8 cellular contexts compared by ENCODE assay signal in genomic region chr10:114632869-114633715, GRCh38. TPM values are rescaled to one million over a fixed set of nuclear protein-coding genes. Genes with fewer than 3 reads are reported as not detected.
DNase-seq lines count a peak whose midpoint lies in the region; ATAC-seq and TF ChIP-seq lines count a peak whose summit lies in the region.

No MANE protein-coding gene starts in this region.

- no peaks in the 10 kb centered on the region for H3K36me3 Mint-ChIP-seq in natural killer cell
- H3K36me3 Mint-ChIP-seq in T-helper 17 cell (ENCODE audit: low read depth), result peaks cover 9% of the 10 kb centered on the region

- H3K4me1 Mint-ChIP-seq in natural killer cell (peaks cover 17 to 19% of the 10 kb centered on the region in 2 donors), T-helper 17 cell (peaks cover 29% of the 10 kb centered on the region)

- TF ChIP-seq CTCF in epithelial cell of proximal tubule (conservative IDR thresholded peaks at IDR 0.05; ENCODE audit: low read depth, low read length) (no peak), natural killer cell (IDR thresholded peaks at IDR 0.05) (no peak)

- H3K4me3 ChIP-seq in epithelial cell of proximal tubule (ENCODE audit: low read depth, low read length), result peak overlapping the region; percentile 84

- H3K27me3 Mint-ChIP-seq in natural killer cell (ENCODE audit: low read depth in 2 of 2) (peaks cover 40 to 67% of the 10 kb centered on the region in 2 donors), T-helper 17 cell (peaks cover 69% of the 10 kb centered on the region)

- intact Hi-C loops in natural killer cell (cut with micrococcal nuclease), result no loop called here

- H3K27ac Mint-ChIP-seq in natural killer cell, result no peak overlapping the region
- no peak overlapping the region for H3K27ac Mint-ChIP-seq in T-helper 17 cell

- H3K4me3 Mint-ChIP-seq in natural killer cell (peak overlapping the region; percentile 88), T-helper 17 cell (no peak overlapping the region)

- no peaks in the 10 kb centered on the region for H3K9me3 Mint-ChIP-seq in natural killer cell

- H3K9me3 ChIP-seq in T-helper 17 cell (ENCODE audit: control insufficient read depth, low read length, poor library complexity, severe bottlenecking), result no peaks in the 10 kb centered on the region

- DNase-seq in NCI-H1694 treated with DMSO at 0.1 percent for 48 hours (lab: John Stamatoyannopoulos, UW), result peak; percentile 22
- no peak for DNase-seq in NCI-H1694 (lab: John Stamatoyannopoulos, UW)
- peak; percentile 3 for DNase-seq in NCI-H524 treated with DMSO at 0.1 percent for 48 hours (lab: John Stamatoyannopoulos, UW)
- peak; percentile 96 for DNase-seq in epithelial cell of proximal tubule (ENCODE audit: low read depth)
- no peak for DNase-seq in natural killer cell
- DNase-seq in NK-92 treated with Interleukin-12 subunit alpha and Interleukin-12 subunit beta, amount 100 ng/mL, for 24 hours (lab: John Stamatoyannopoulos, UW), result no peak
- no peak for DNase-seq in T-helper 17 cell

- ATAC-seq in natural killer cell, result no peak
- ATAC-seq in HG03039 (IDR thresholded peaks at IDR 0.05; ENCODE audit: unreplicated experiment), result no peak
- ATAC-seq in T-helper 17 cell, result no peak

RNA-seq across cellular contexts. Expression of gene ABLIM1, which starts 25.0 kb away (rescaled TPM):
- total RNA-seq in epithelial cell of proximal tubule, result 12.4 and 30.2 TPM in 2 replicates
- 100 to 1,000 TPM in 1 of 3 donors, 10 to 100 TPM in 2; 71.9 to 118 (median 73.5) TPM for total RNA-seq in natural killer cell
- total RNA-seq in T-helper 17 cell, result 100 to 1,000 TPM; 141 to 184 TPM

Comparison
In these comparisons a context has a peak if more than half of its experiments do, and no peak if none do; other contexts are left out.
1. DNase-seq: peak in NCI-H1694 treated with DMSO at 0.1 percent for 48 hours (single experiment), NCI-H524 treated with DMSO at 0.1 percent for 48 hours (single experiment) and epithelial cell of proximal tubule (single experiment); none in NCI-H1694 (single experiment), natural killer cell (single experiment), NK-92 treated with Interleukin-12 subunit alpha and Interleukin-12 subunit beta, amount 100 ng/mL, for 24 hours (single experiment) and T-helper 17 cell (0 of 3).